In the genomic region with DNA sequence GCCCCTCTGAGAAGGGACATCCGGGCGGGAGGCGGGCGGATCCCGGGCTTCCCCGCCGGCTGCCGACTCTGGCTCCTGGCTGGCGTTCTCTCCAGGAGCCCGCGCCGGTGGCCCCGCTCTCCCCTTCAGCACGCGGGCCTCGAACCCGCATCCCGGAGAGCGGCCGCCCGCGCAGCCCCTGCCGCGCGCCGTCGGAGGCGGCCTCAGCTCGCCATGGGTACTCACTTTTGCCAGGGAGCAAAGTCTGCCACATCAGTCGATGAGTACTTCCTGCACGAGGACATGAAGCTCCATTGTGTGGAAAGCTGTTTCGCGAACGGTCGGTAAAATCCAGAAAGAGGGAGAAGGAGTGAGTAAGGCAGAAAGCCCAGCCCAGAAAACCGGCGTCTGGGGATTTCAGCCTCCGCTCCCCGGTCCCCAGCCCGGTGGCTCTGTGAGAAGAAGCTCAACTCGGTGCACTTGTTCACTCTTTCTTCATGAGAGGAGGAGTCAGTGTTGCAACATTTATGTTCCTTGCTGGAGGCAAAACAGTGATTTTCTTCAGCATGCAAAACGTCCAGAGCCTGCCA, we compare ENCODE assay signal across 8 cellular contexts.
DNase-seq lines count a peak whose midpoint lies in the region; ATAC-seq and TF ChIP-seq lines count a peak whose summit lies in the region.

A gene (minus strand): TSS at position 445 of the 569 bp plus-strand sequence. CDS start 140,867 bp downstream, outside the sequence.

- peak within 1 kb of the TSS in 1 of 2 donors; percentile 14 for H3K4me3 ChIP-seq in cardiac fibroblast (replicated peaks in 1 of 2; ENCODE audit: low read depth in 2 of 2, low read length in 2 of 2)

- peak; percentile 76 for DNase-seq in DMS53 (lab: John Stamatoyannopoulos, UW)
- peak; percentile 35 for DNase-seq in MV-4-11 (lab: John Stamatoyannopoulos, UW)
- DNase-seq in cardiac fibroblast (ENCODE audit: low read depth in 2 of 2) = peak; percentile 32
- DNase-seq in left kidney (ENCODE audit: low read depth, low spot score) = peak; percentile 73
- peak; percentile 9 for DNase-seq in stromal cell of bone marrow (ENCODE audit: low read depth)
- DNase-seq in activated effector memory CD4-positive, alpha-beta T cell treated with anti-CD3 and anti-CD28 coated beads, Interleukin-2, amount 50 U/mL, for 16 hours = no peak
- no peak for DNase-seq in SHP77 (lab: John Stamatoyannopoulos, UW)

- TF ChIP-seq CTCF in cardiac fibroblast (IDR thresholded peaks at IDR 0.05; ENCODE audit: low read depth, low read length) = no peak

- peak; percentile 19 for ATAC-seq in GM21529 (IDR thresholded peaks at IDR 0.05; ENCODE audit: unreplicated experiment)

Comparison
In these comparisons a context has a peak if more than half of its experiments do, and no peak if none do; other contexts are left out.
1. DNase-seq: peak in DMS53 (single experiment), MV-4-11 (single experiment), cardiac fibroblast (2 of 2), left kidney (single experiment) and stromal cell of bone marrow (single experiment); none in activated effector memory CD4-positive, alpha-beta T cell treated with anti-CD3 and anti-CD28 coated beads, Interleukin-2, amount 50 U/mL, for 16 hours (single experiment) and SHP77 (0 of 2).